Comparison of ENCODE assay signal across 12 cellular contexts in genomic region chrX:21382715-21383114, GRCh38. TPM values are rescaled to one million over a fixed set of nuclear protein-coding genes. Genes with fewer than 3 reads are reported as not detected.
A peak's percentile ranks its signal among the peaks of the same experiment; 100 is the strongest.
DNase-seq lines count a peak whose midpoint lies in the region; TF ChIP-seq lines count a peak whose summit lies in the region.
"Had no signal": no experiment of that assay in that cellular context is flagged by ENCODE, and none has a peak within 500 bp of the region (broad histone marks: within the 10 kb centered on the region; RNA-seq: fewer than 3 reads in every experiment).

No MANE protein-coding gene starts in this region.

- CTCF ChIA-PET in AG04450 (lab: Charles Lee) (no interaction called here), HEK293T (lab: Yijun Ruan, JAX) (no interaction called here)

- in situ Hi-C loops in G401 (cut with HindIII; ENCODE audit: low sequenced_read_pairs) = no loop called here

- DNase-seq in AG04450 (ENCODE audit: low read depth, low spot score) = no peak
- peak; percentile 52 for DNase-seq in G401 (ENCODE audit: low spot score)
- DNase-seq in NAMALWA (ENCODE audit: low spot score) = peak; percentile 2
- no peak for DNase-seq in fibroblast of villous mesenchyme (ENCODE audit: low read depth)
- no peak for DNase-seq in HEK293T (ENCODE audit: extremely low spot score)
- no peak for DNase-seq in AG20443 (ENCODE audit: low spot score)
- no peak for DNase-seq in cortex of kidney (lab: John Stamatoyannopoulos, UW)
- DNase-seq in NK-92 treated with Interleukin-12 subunit alpha and Interleukin-12 subunit beta, amount 100 ng/mL, for 24 hours (lab: John Stamatoyannopoulos, UW) = no peak
- DNase-seq: activated naive CD4-positive, alpha-beta T cell treated with anti-CD3 and anti-CD28 coated beads, Interleukin-2, amount 50 U/mL, for 16 hours; T-helper 9 cell had no signal

- H3K9me3 ChIP-seq in AG04450 (ENCODE audit: control insufficient read depth, insufficient read depth, low read length) = no peaks in the 10 kb centered on the region

- no peaks in the 10 kb centered on the region for H3K27me3 ChIP-seq in AG04450 (ENCODE audit: control insufficient read depth, insufficient read depth, low read length)

- POLR2A ChIA-PET in AG04450 (lab: Yijun Ruan, JAX) (no interaction called here), HEK293T (lab: Yijun Ruan, JAX) (no interaction called here)

- no peak overlapping the region for H3K27ac ChIP-seq in AG04450 (ENCODE audit: low read depth, low read length)

- peak; percentile 38 for TF ChIP-seq CTCF in AG04450 (IDR thresholded peaks at IDR 0.05; ENCODE audit: low read depth, low read length)
- peak; percentile 18 for TF ChIP-seq CTCF in fibroblast of villous mesenchyme (IDR thresholded peaks at IDR 0.05; ENCODE audit: insufficient read depth, low read depth, low read length)

- H3K4me3 ChIP-seq in AG04450 (ENCODE audit: low read depth, low read length) (no peak overlapping the region), fibroblast of villous mesenchyme (ENCODE audit: low read depth, low read length) (no peak overlapping the region)

TF ChIP-seq in HEK293T, 16 proteins besides CTCF, POLR2A, EP300 and RAD21:
- TF ChIP-seq PKNOX1 (IDR thresholded peaks at IDR 0.05) (no peak), FOXK2 (IDR thresholded peaks at IDR 0.05) (no peak), FOXA1 (IDR thresholded peaks at IDR 0.05) (no peak), TARDBP (IDR thresholded peaks at IDR 0.05) (no peak), HDGF (IDR thresholded peaks at IDR 0.05; ENCODE audit: borderline replicate concordance) (no peak), LEF1 (IDR thresholded peaks at IDR 0.05; ENCODE audit: borderline replicate concordance) (no peak), FOXM1 (IDR thresholded peaks at IDR 0.05; ENCODE audit: borderline replicate concordance) (no peak), ARNT (IDR thresholded peaks at IDR 0.05) (no peak), BHLHE40 (IDR thresholded peaks at IDR 0.05; ENCODE audit: borderline replicate concordance) (no peak), ELF4 (IDR thresholded peaks at IDR 0.05) (no peak), SP1 (IDR thresholded peaks at IDR 0.05) (no peak), L3MBTL2 (conservative IDR thresholded peaks at IDR 0.05) (no peak), ZNF384 (IDR thresholded peaks at IDR 0.05) (no peak), NFRKB (IDR thresholded peaks at IDR 0.05) (no peak), SUZ12 (IDR thresholded peaks at IDR 0.05) (no peak), CTBP1 (IDR thresholded peaks at IDR 0.05; ENCODE audit: borderline replicate concordance) (no peak)

RNA-seq across cellular contexts. Expression of gene CNKSR2, which starts 8.5 kb away (rescaled TPM):
- polyA plus RNA-seq in AG04450 (2011; rRNA removed) = 0.14 TPM in 2 replicates
- 0.18 and 0.39 TPM in 2 replicates for polyA minus RNA-seq in AG04450 (2011; rRNA and poly(A)+ RNA removed)
- total RNA-seq in G401 (2014; rRNA removed; shearing (Covaris generic)) = not detected in 2 replicates
- 1.9 and 4.7 TPM in 2 replicates for total RNA-seq in fibroblast of villous mesenchyme
- total RNA-seq: lung microvascular endothelial cell had no signal
- polyA plus RNA-seq: endothelial cell of umbilical vein had no signal

Comparison
In these comparisons a context has a peak if more than half of its experiments do, and no peak if none do; other contexts are left out.
1. DNase-seq: peak in G401 (single experiment) and NAMALWA (single experiment); none in AG04450 (single experiment), fibroblast of villous mesenchyme (single experiment), HEK293T (single experiment), AG20443 (single experiment), cortex of kidney (single experiment) and NK-92 treated with Interleukin-12 subunit alpha and Interleukin-12 subunit beta, amount 100 ng/mL, for 24 hours (single experiment).